9 cellular contexts compared by ENCODE assay signal in the genomic region with DNA sequence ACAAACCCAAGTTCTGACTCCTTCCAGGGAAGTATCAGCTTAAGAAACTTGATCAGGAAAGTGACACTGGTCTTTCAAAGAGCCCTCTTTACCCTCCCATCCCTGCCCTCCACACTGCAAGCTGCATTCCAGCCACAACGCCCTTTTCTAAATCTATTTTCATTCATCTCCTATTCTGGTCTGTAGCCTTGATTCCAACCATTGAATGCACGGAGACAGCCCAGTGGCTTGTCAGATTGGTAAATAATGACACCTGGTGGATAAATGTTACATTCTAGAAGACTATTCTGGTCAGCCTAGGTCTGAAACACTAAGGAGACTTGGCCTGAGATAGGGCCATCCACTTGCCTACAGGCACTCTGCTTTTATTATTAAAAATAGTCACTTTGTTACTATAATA. TPM values are rescaled to one million over a fixed set of nuclear protein-coding genes. Genes with fewer than 3 reads are reported as not detected.
A peak's percentile ranks its signal among the peaks of the same experiment; 100 is the strongest.
DNase-seq lines count a peak whose midpoint lies in the region; ATAC-seq, FAIRE-seq and TF ChIP-seq lines count a peak whose summit lies in the region.
"Had no signal": no experiment of that assay in that cellular context is flagged by ENCODE, and none has a peak within 500 bp of the region (broad histone marks: within the 10 kb centered on the region; RNA-seq: fewer than 3 reads in every experiment).

No MANE protein-coding gene starts in this region.

- no peak overlapping the region for H3K27ac ChIP-seq in esophagus muscularis mucosa (replicated peaks in 1 of 4)

- ATAC-seq in omental fat pad (ENCODE audit: low FRiP score) (peak; percentile 81), T-helper 17 cell (no peak), GM18517 (IDR thresholded peaks at IDR 0.05; ENCODE audit: unreplicated experiment) (no peak)

- WGBS in esophagus muscularis mucosa = 33% methylated on average over 2 of the region's 2 CpGs

- TF ChIP-seq EP300 in esophagus muscularis mucosa (IDR thresholded peaks at IDR 0.05) = no peak

- peaks cover 4 to 22% (median 15%) of the 10 kb centered on the region in 4 donors for H3K4me1 ChIP-seq in esophagus muscularis mucosa

- no peak overlapping the region for H3K27ac Mint-ChIP-seq in T-helper 17 cell
- H3K27ac Mint-ChIP-seq: CD4-positive, CD25-positive, alpha-beta regulatory T cell had no signal

- H3K36me3 Mint-ChIP-seq in T-helper 17 cell (ENCODE audit: low read depth) = no peaks in the 10 kb centered on the region

- no peak for TF ChIP-seq POLR2A in esophagus muscularis mucosa (IDR thresholded peaks at IDR 0.05; ENCODE audit: low read depth)
- TF ChIP-seq POLR2A in GM12891 (IDR thresholded peaks at IDR 0.05; ENCODE audit: low read depth, low read length) = no peak

- no peaks in the 10 kb centered on the region for H3K4me1 Mint-ChIP-seq in T-helper 17 cell
- H3K4me1 Mint-ChIP-seq: CD4-positive, CD25-positive, alpha-beta regulatory T cell had no signal

- TF ChIP-seq CTCF in esophagus muscularis mucosa (IDR thresholded peaks at IDR 0.05) = peak; percentile 49 to 81 (median 63)
- TF ChIP-seq CTCF in omental fat pad (IDR thresholded peaks at IDR 0.05) = peak in 1 of 3 donors; percentile 24

- no peaks in the 10 kb centered on the region for H3K27me3 ChIP-seq in esophagus muscularis mucosa

- H3K36me3 ChIP-seq in esophagus muscularis mucosa = peaks cover 0 to 14% (median 3%) of the 10 kb centered on the region in 4 donors

- no peak overlapping the region for H3K4me3 ChIP-seq in esophagus muscularis mucosa

- H3K4me3 Mint-ChIP-seq in T-helper 17 cell = no peak overlapping the region
- H3K4me3 Mint-ChIP-seq: CD4-positive, CD25-positive, alpha-beta regulatory T cell had no signal

- no peaks in the 10 kb centered on the region for H3K9me3 ChIP-seq in esophagus muscularis mucosa
- no peaks in the 10 kb centered on the region for H3K9me3 ChIP-seq in T-helper 17 cell (ENCODE audit: control insufficient read depth, low read length, poor library complexity, severe bottlenecking)

- H3K27me3 Mint-ChIP-seq in T-helper 17 cell = no peaks in the 10 kb centered on the region

- FAIRE-seq in GM12891 (lab: Jason Lieb, UNC) = no peak

- peak; percentile 41 for DNase-seq in NCI-H510A treated with DMSO at 0.1 percent for 48 hours (lab: John Stamatoyannopoulos, UW)
- DNase-seq in NCI-H510A (lab: John Stamatoyannopoulos, UW) = no peak
- DNase-seq in OCI-M1 (lab: John Stamatoyannopoulos, UW) = peak; percentile 75
- DNase-seq in esophagus muscularis mucosa (ENCODE audit: extremely low spot score) = no peak
- DNase-seq in omental fat pad (ENCODE audit: low spot score) = no peak
- DNase-seq in T-helper 17 cell = no peak
- DNase-seq in GM12891 (ENCODE audit: insufficient read length, low spot score) = no peak

- intact Hi-C loops in esophagus muscularis mucosa (cut with DNase I) = loop anchor here (5.0 kb wide), 1 partner anchor 150 kb away; no protein-coding TSS in a partner anchor

TF ChIP-seq in GM12891, 5 proteins besides CTCF, POLR2A, EP300 and RAD21:
- no peak for TF ChIP-seq SPI1 (IDR thresholded peaks at IDR 0.05; ENCODE audit: low read depth, low read length)
- TF ChIP-seq POLR2AphosphoS5 (IDR thresholded peaks at IDR 0.05; ENCODE audit: low read depth, low read length) = no peak
- no peak for TF ChIP-seq TAF1 (IDR thresholded peaks at IDR 0.05; ENCODE audit: low read depth, low read length)
- TF ChIP-seq PAX5 (IDR thresholded peaks at IDR 0.05; ENCODE audit: insufficient read depth, low read length, severe bottlenecking) = no peak
- TF ChIP-seq POU2F2 (IDR thresholded peaks at IDR 0.05; ENCODE audit: low read depth, low read length) = no peak

RNA-seq across cellular contexts. Expression of gene MORN4, which starts 20.9 kb away (rescaled TPM):
- 10 to 100 TPM in 1 of 4 donors, 1 to 10 TPM in 3; 2.1 to 11.5 (median 4.5) TPM for total RNA-seq in esophagus muscularis mucosa
- total RNA-seq in omental fat pad = 1 to 10 TPM in 3 of 4 donors, under 1 TPM in 1; 0.36 to 5.3 (median 2.5) TPM
- total RNA-seq in T-helper 17 cell = 1 to 10 TPM in 1 of 2 donors, under 1 TPM in 1; 0.35 to 1.2 TPM
- polyA plus RNA-seq in GM12891 (2012; ENCODE audit: low read depth, missing spikeins) = 4.3 TPM

RNA-seq across cellular contexts. Expression of gene C10orf62, which starts 22.9 kb away (rescaled TPM):
- total RNA-seq in esophagus muscularis mucosa = under 1 TPM in 1 of 4 donors, not detected in 3; 0.46 TPM
- 1 to 10 TPM in 1 of 4 donors, under 1 TPM in 1, not detected in 2; 0.88 to 1.2 TPM for total RNA-seq in omental fat pad
- total RNA-seq in T-helper 17 cell = not detected
- polyA plus RNA-seq in GM12891 (2012; ENCODE audit: low read depth, missing spikeins) = not detected
- total RNA-seq: CD4-positive, CD25-positive, alpha-beta regulatory T cell had no signal
- polyA plus RNA-seq: CD4-positive, CD25-positive, alpha-beta regulatory T cell had no signal

RNA-seq across cellular contexts. Expression of gene PI4K2A, which starts 28.1 kb away (rescaled TPM):
- total RNA-seq in esophagus muscularis mucosa (10 to 100 TPM; 17.0 to 27.3 (median 24.1) TPM), omental fat pad (10 to 100 TPM; 11.7 to 33.9 (median 17.8) TPM), T-helper 17 cell (10 to 100 TPM; 23.3 to 26.2 TPM)
- polyA plus RNA-seq in GM12891 (2012; ENCODE audit: low read depth, missing spikeins) = 8.0 TPM

RNA-seq across cellular contexts. Expression of gene HOGA1, which starts 28.2 kb away (rescaled TPM):
- total RNA-seq in esophagus muscularis mucosa (1 to 10 TPM in 1 of 4 donors, under 1 TPM in 3; 0.45 to 1.5 (median 0.83) TPM), omental fat pad (10 to 100 TPM in 1 of 4 donors, 1 to 10 TPM in 3; 3.3 to 11.7 (median 7.6) TPM), T-helper 17 cell (not detected)
- 0.06 TPM for polyA plus RNA-seq in GM12891 (2012; ENCODE audit: low read depth, missing spikeins)
- total RNA-seq: CD4-positive, CD25-positive, alpha-beta regulatory T cell had no signal
- polyA plus RNA-seq: CD4-positive, CD25-positive, alpha-beta regulatory T cell had no signal

RNA-seq across cellular contexts. Expression of gene ANKRD2, which starts 39.8 kb away (rescaled TPM):
- total RNA-seq in esophagus muscularis mucosa (1 to 10 TPM in 2 of 4 donors, under 1 TPM in 1, not detected in 1; 0.33 to 1.6 (median 1.2) TPM), omental fat pad (1 to 10 TPM in 1 of 4 donors, not detected in 3; 2.7 TPM), T-helper 17 cell (not detected)
- polyA plus RNA-seq in GM12891 (2012; ENCODE audit: low read depth, missing spikeins) = not detected
- total RNA-seq: CD4-positive, CD25-positive, alpha-beta regulatory T cell had no signal
- polyA plus RNA-seq: CD4-positive, CD25-positive, alpha-beta regulatory T cell had no signal

Comparison
In these comparisons a context has a peak if more than half of its experiments do, and no peak if none do; other contexts are left out.
1. DNase-seq: peak in NCI-H510A treated with DMSO at 0.1 percent for 48 hours (single experiment) and OCI-M1 (single experiment); none in NCI-H510A (single experiment), esophagus muscularis mucosa (single experiment), omental fat pad (single experiment), T-helper 17 cell (0 of 3) and GM12891 (single experiment).